Comparison of ENCODE assay signal across 12 cellular contexts in genomic region chr2:235724964-235725603, GRCh38.
DNase-seq lines count a peak whose midpoint lies in the region; ATAC-seq, FAIRE-seq and TF ChIP-seq lines count a peak whose summit lies in the region.
"Had no signal": no experiment of that assay in that cellular context is flagged by ENCODE, and none has a peak within 500 bp of the region (broad histone marks: within the 10 kb centered on the region; RNA-seq: fewer than 3 reads in every experiment).

No MANE protein-coding gene starts in this region.

- WGBS in right cardiac atrium, result 56% methylated on average over 13 of the region's 13 CpGs

- no peaks in the 10 kb centered on the region for H3K27me3 ChIP-seq in right cardiac atrium (ENCODE audit: control insufficient read depth, insufficient read depth)
- H3K27me3 ChIP-seq in rectal smooth muscle tissue (ENCODE audit: control insufficient read depth, insufficient read depth, low read length), result no peaks in the 10 kb centered on the region
- H3K27me3 ChIP-seq in WERI-Rb-1 (ENCODE audit: insufficient read depth, low read depth, severe bottlenecking), result no peaks in the 10 kb centered on the region

- intact Hi-C loops in right cardiac atrium (cut with DNase I), result no loop called here

- no peak for FAIRE-seq in urothelium cell line (lab: Jason Lieb, UNC)
- FAIRE-seq: bronchial epithelial cell had no signal

- no peak for TF ChIP-seq CTCF in WERI-Rb-1 (IDR thresholded peaks at IDR 0.05; ENCODE audit: low read depth, low read length)

- H3K4me3 ChIP-seq in right cardiac atrium (ENCODE audit: low read length) (no peak overlapping the region), rectal smooth muscle tissue (ENCODE audit: low read length) (peak overlapping the region; percentile 1), WERI-Rb-1 (ENCODE audit: low read depth, low read length) (no peak overlapping the region)

- no peaks in the 10 kb centered on the region for H3K9me3 ChIP-seq in right cardiac atrium (ENCODE audit: control insufficient read depth, low read length)
- no peaks in the 10 kb centered on the region for H3K9me3 ChIP-seq in WERI-Rb-1 (ENCODE audit: severe bottlenecking)

- H3K4me1 ChIP-seq in right cardiac atrium (ENCODE audit: control insufficient read depth, insufficient read depth, low read length), result peaks cover 7% of the 10 kb centered on the region
- peaks cover 21% of the 10 kb centered on the region for H3K4me1 ChIP-seq in rectal smooth muscle tissue (ENCODE audit: control insufficient read depth, insufficient read depth, low read length)

- in situ Hi-C loops in G401 (cut with HindIII; ENCODE audit: low sequenced_read_pairs), result no loop called here

- H3K9ac ChIP-seq in rectal smooth muscle tissue (ENCODE audit: low read length), result no peak overlapping the region

- H3K36me3 ChIP-seq in rectal smooth muscle tissue (ENCODE audit: control insufficient read depth, insufficient read depth, low read length) (no peaks in the 10 kb centered on the region), WERI-Rb-1 (peaks cover 71% of the 10 kb centered on the region)

- H3K27ac ChIP-seq in caudate nucleus (ENCODE audit: low read depth, low read length) (peak overlapping the region; percentile 83), right cardiac atrium (ENCODE audit: low read length) (peak overlapping the region; percentile 46), rectal smooth muscle tissue (ENCODE audit: low read depth, low read length) (peak overlapping the region; percentile 84), WERI-Rb-1 (no peak overlapping the region; the same call in 1 of the 2 replicates)

- DNase-seq in G401 (ENCODE audit: low spot score), result peak; percentile 72
- DNase-seq in caudate nucleus (lab: John Stamatoyannopoulos, UW), result peak in 32 of 61 donors; percentile 15 to 70 (median 43)
- DNase-seq in right cardiac atrium, result peak; percentile 78 to 92 (median 88)
- no peak for DNase-seq in WERI-Rb-1
- no peak for DNase-seq in GM19238 (ENCODE audit: insufficient read length, low spot score)
- no peak for DNase-seq in urothelium cell line (ENCODE audit: low spot score)
- no peak for DNase-seq in activated CD4-positive, alpha-beta T cell treated with anti-CD3 and anti-CD28 coated beads, Interleukin-2, amount 50 U/mL, for 1 hour
- DNase-seq: NCI-H524 treated with DMSO at 0.1 percent for 48 hours, retina had no signal

- peak; percentile 77 to 81 for ATAC-seq in right cardiac atrium
- ATAC-seq: SK-N-SH treated with all-trans-retinoic acid at 6 μM for 48 hours had no signal

Comparison
In these comparisons a context has a peak if more than half of its experiments do, and no peak if none do; other contexts are left out.
1. DNase-seq: peak in G401 (single experiment), caudate nucleus (32 of 61) and right cardiac atrium (3 of 3); none in WERI-Rb-1 (single experiment), GM19238 (single experiment), urothelium cell line (single experiment) and activated CD4-positive, alpha-beta T cell treated with anti-CD3 and anti-CD28 coated beads, Interleukin-2, amount 50 U/mL, for 1 hour (single experiment).